In genomic region chr10:89332092-89332633, GRCh38 we compare ENCODE assay signal across 9 cellular contexts. TPM values are rescaled to one million over a fixed set of nuclear protein-coding genes. Genes with fewer than 3 reads are reported as not detected.
DNase-seq lines count a peak whose midpoint lies in the region; ATAC-seq, FAIRE-seq and TF ChIP-seq lines count a peak whose summit lies in the region.
"Had no signal": no experiment of that assay in that cellular context is flagged by ENCODE, and none has a peak within 500 bp of the region (broad histone marks: within the 10 kb centered on the region; RNA-seq: fewer than 3 reads in every experiment).

No MANE protein-coding gene starts in this region.

- peak; percentile 37 to 47 for TF ChIP-seq RAD21 in liver (IDR thresholded peaks at IDR 0.05)

- H3K9ac ChIP-seq in liver (ENCODE audit: low read depth in 1 of 2, low read length in 2 of 2): peak overlapping the region; percentile 62 to 92

- H3K9me3 ChIP-seq in liver (ENCODE audit: control insufficient read depth in 4 of 4, low read length in 3 of 4): no peaks in the 10 kb centered on the region

- H3K4me3 ChIP-seq in bronchial epithelial cell (ENCODE audit: low read depth, low read length): no peak overlapping the region
- H3K4me3 ChIP-seq in liver (ENCODE audit: low read depth in 1 of 3, low read length in 3 of 3): peak overlapping the region; percentile 51 to 63 (median 60)
- H3K4me3 ChIP-seq: cardiac muscle cell had no signal

- peaks cover 13 to 62% (median 40%) of the 10 kb centered on the region in 4 donors for H3K4me1 ChIP-seq in liver (ENCODE audit: control insufficient read depth in 4 of 4, insufficient read depth in 4 of 4, low read length in 3 of 4)

- WGBS in liver: 3% methylated on average over 6 of the region's 6 CpGs

- H3K27me3 ChIP-seq in bronchial epithelial cell (ENCODE audit: control insufficient read depth, insufficient read depth, low read length): no peaks in the 10 kb centered on the region
- H3K27me3 ChIP-seq in liver (ENCODE audit: control insufficient read depth in 4 of 4, insufficient read depth in 4 of 4, low read length in 3 of 4): no peaks in the 10 kb centered on the region
- H3K27me3 ChIP-seq: cardiac muscle cell had no signal

- ATAC-seq in HG02763 (IDR thresholded peaks at IDR 0.05; ENCODE audit: unreplicated experiment): peak; percentile 43

- H3K36me3 ChIP-seq in bronchial epithelial cell (ENCODE audit: control insufficient read depth, insufficient read depth, low read length): no peaks in the 10 kb centered on the region
- H3K36me3 ChIP-seq in liver (ENCODE audit: control insufficient read depth in 4 of 4, insufficient read depth in 3 of 4, low read depth in 1 of 4, low read length in 3 of 4): peaks cover 0 to 2% (median 0%) of the 10 kb centered on the region in 4 donors
- H3K36me3 ChIP-seq: cardiac muscle cell had no signal

- DNase-seq in NCI-H2029 (lab: John Stamatoyannopoulos, UW) (peak; percentile 17), NCI-H2029 treated with DMSO at 0.1 percent for 48 hours (lab: John Stamatoyannopoulos, UW) (no peak), NOMO-1 treated with dmso at 0.1 percent for 144 hours (lab: John Stamatoyannopoulos, UW; ENCODE audit: unreplicated experiment) (peak; percentile 24), bronchial epithelial cell (ENCODE audit: low read depth) (peak; percentile 43), superior temporal gyrus (ENCODE audit: extremely low spot score) (peak; percentile 80), NCI-H345 (lab: John Stamatoyannopoulos, UW) (no peak)

- no peak for TF ChIP-seq CTCF in bronchial epithelial cell (IDR thresholded peaks at IDR 0.05; ENCODE audit: insufficient read depth, low read length, severe bottlenecking)
- no peak for TF ChIP-seq CTCF in liver (IDR thresholded peaks at IDR 0.05; ENCODE audit: low read depth, low read length, missing input control)

- peak overlapping the region; percentile 82 to 83 for H3K27ac ChIP-seq in liver (ENCODE audit: low read depth in 1 of 2, low read length in 2 of 2)
- H3K27ac ChIP-seq: cardiac muscle cell had no signal

- no peak for FAIRE-seq in bronchial epithelial cell (lab: Jason Lieb, UNC)

TF ChIP-seq in liver, 16 proteins besides CTCF, POLR2A, EP300 and RAD21:
- TF ChIP-seq SP1 (IDR thresholded peaks at IDR 0.05) (peak; percentile 47), FOXA1 (IDR thresholded peaks at IDR 0.05) (no peak), JUND (IDR thresholded peaks at IDR 0.05) (peak in 1 of 2 donors; percentile 49), GABPA (IDR thresholded peaks at IDR 0.05 in 1 of 2, conservative IDR thresholded peaks at IDR 0.05 in 1 of 2) (no peak), TAF1 (conservative IDR thresholded peaks at IDR 0.05) (no peak), HNF4G (IDR thresholded peaks at IDR 0.05) (peak; percentile 22), FOXA2 (IDR thresholded peaks at IDR 0.05) (no peak), HNF4A (conservative IDR thresholded peaks at IDR 0.05) (peak; percentile 67 to 76), NR2F2 (IDR thresholded peaks at IDR 0.05) (peak; percentile 73), YY1 (IDR thresholded peaks at IDR 0.05) (peak; percentile 56), EGR1 (IDR thresholded peaks at IDR 0.05; ENCODE audit: low read depth in 2 of 2) (no peak), RXRA (IDR thresholded peaks at IDR 0.05) (peak; percentile 47 to 60)
- TF ChIP-seq, protein P1, sequence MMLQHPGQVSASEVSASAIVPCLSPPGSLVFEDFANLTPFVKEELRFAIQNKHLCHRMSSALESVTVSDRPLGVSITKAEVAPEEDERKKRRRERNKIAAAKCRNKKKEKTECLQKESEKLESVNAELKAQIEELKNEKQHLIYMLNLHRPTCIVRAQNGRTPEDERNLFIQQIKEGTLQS (IDR thresholded peaks at IDR 0.05): no peak
- TF ChIP-seq, protein P2, sequence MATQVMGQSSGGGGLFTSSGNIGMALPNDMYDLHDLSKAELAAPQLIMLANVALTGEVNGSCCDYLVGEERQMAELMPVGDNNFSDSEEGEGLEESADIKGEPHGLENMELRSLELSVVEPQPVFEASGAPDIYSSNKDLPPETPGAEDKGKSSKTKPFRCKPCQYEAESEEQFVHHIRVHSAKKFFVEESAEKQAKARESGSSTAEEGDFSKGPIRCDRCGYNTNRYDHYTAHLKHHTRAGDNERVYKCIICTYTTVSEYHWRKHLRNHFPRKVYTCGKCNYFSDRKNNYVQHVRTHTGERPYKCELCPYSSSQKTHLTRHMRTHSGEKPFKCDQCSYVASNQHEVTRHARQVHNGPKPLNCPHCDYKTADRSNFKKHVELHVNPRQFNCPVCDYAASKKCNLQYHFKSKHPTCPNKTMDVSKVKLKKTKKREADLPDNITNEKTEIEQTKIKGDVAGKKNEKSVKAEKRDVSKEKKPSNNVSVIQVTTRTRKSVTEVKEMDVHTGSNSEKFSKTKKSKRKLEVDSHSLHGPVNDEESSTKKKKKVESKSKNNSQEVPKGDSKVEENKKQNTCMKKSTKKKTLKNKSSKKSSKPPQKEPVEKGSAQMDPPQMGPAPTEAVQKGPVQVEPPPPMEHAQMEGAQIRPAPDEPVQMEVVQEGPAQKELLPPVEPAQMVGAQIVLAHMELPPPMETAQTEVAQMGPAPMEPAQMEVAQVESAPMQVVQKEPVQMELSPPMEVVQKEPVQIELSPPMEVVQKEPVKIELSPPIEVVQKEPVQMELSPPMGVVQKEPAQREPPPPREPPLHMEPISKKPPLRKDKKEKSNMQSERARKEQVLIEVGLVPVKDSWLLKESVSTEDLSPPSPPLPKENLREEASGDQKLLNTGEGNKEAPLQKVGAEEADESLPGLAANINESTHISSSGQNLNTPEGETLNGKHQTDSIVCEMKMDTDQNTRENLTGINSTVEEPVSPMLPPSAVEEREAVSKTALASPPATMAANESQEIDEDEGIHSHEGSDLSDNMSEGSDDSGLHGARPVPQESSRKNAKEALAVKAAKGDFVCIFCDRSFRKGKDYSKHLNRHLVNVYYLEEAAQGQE (IDR thresholded peaks at IDR 0.05): no peak
- TF ChIP-seq, protein P3, sequence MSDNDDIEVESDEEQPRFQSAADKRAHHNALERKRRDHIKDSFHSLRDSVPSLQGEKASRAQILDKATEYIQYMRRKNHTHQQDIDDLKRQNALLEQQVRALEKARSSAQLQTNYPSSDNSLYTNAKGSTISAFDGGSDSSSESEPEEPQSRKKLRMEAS (IDR thresholded peaks at IDR 0.05): peak; percentile 9
- TF ChIP-seq, protein P4, sequence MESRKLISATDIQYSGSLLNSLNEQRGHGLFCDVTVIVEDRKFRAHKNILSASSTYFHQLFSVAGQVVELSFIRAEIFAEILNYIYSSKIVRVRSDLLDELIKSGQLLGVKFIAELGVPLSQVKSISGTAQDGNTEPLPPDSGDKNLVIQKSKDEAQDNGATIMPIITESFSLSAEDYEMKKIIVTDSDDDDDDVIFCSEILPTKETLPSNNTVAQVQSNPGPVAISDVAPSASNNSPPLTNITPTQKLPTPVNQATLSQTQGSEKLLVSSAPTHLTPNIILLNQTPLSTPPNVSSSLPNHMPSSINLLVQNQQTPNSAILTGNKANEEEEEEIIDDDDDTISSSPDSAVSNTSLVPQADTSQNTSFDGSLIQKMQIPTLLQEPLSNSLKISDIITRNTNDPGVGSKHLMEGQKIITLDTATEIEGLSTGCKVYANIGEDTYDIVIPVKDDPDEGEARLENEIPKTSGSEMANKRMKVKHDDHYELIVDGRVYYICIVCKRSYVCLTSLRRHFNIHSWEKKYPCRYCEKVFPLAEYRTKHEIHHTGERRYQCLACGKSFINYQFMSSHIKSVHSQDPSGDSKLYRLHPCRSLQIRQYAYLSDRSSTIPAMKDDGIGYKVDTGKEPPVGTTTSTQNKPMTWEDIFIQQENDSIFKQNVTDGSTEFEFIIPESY (IDR thresholded peaks at IDR 0.05): peak; percentile 30

RNA-seq across cellular contexts. Expression of gene IFIT3, which starts 4.4 kb away (rescaled TPM):
- total RNA-seq in bronchial epithelial cell (0.13 and 0.26 TPM in 2 replicates), liver (10 to 100 TPM in 1 of 2 donors, 1 to 10 TPM in 1; 9.8 to 11.2 TPM)
- 10 to 100 TPM in 1 of 2 donors, 1 to 10 TPM in 1; 9.2 to 10.9 TPM for polyA plus RNA-seq in liver

RNA-seq across cellular contexts. Expression of gene IFIT2, which starts 30.3 kb away (rescaled TPM):
- total RNA-seq in bronchial epithelial cell: 0.13 and 0.26 TPM in 2 replicates
- total RNA-seq in liver: 1 to 10 TPM; 4.8 to 5.5 TPM
- polyA plus RNA-seq in liver: 1 to 10 TPM; 5.0 to 5.5 TPM
- total RNA-seq: cardiac muscle cell had no signal

RNA-seq across cellular contexts. Expression of gene IFIT1B, which starts 45.7 kb away (rescaled TPM):
- total RNA-seq in bronchial epithelial cell (not detected in 2 replicates), liver (10 to 100 TPM in 1 of 2 donors, not detected in 1; 13.3 TPM)
- under 1 TPM in 1 of 2 donors, not detected in 1; 0.15 TPM for polyA plus RNA-seq in liver
- total RNA-seq: cardiac muscle cell had no signal

Comparison
In these comparisons a context has a peak if more than half of its experiments do, and no peak if none do; other contexts are left out.
1. DNase-seq: peak in NCI-H2029 (single experiment), NOMO-1 treated with dmso at 0.1 percent for 144 hours (single experiment), bronchial epithelial cell (single experiment) and superior temporal gyrus (single experiment); none in NCI-H2029 treated with DMSO at 0.1 percent for 48 hours (single experiment) and NCI-H345 (single experiment).